ENCODE assay signal across 21 cellular contexts in genomic region chr13:78185700-78186099, GRCh38.
A peak's percentile ranks its signal among the peaks of the same experiment; 100 is the strongest.
DNase-seq lines count a peak whose midpoint lies in the region; ATAC-seq and TF ChIP-seq lines count a peak whose summit lies in the region.
"Had no signal": no experiment of that assay in that cellular context is flagged by ENCODE, and none has a peak within 500 bp of the region (broad histone marks: within the 10 kb centered on the region; RNA-seq: fewer than 3 reads in every experiment).

No MANE protein-coding gene starts in this region.

- peaks cover 0 to 2% (median 0%) of the 10 kb centered on the region in 5 donors for H3K9me3 Mint-ChIP-seq in CD8-positive, alpha-beta memory T cell
- peaks cover 7% of the 10 kb centered on the region; the same call in 1 of the 2 replicates for H3K9me3 Mint-ChIP-seq in WTC11
- H3K9me3 Mint-ChIP-seq: CD4-positive, alpha-beta T cell had no signal

- no peaks in the 10 kb centered on the region for H3K4me1 Mint-ChIP-seq in CD8-positive, alpha-beta memory T cell
- H3K4me1 Mint-ChIP-seq in WTC11, result 0 out of 2 replicates have a peak, but pooled peaks cover 5% of the 10 kb centered on the region

- POLR2A ChIA-PET in CD8-positive, alpha-beta memory T cell (lab: Charles Lee), result no interaction called here
- POLR2A ChIA-PET in WTC11 (lab: Charles Lee), result no interaction called here

- intact Hi-C loops in sciatic nerve (cut with DNase I), result no loop called here

- ATAC-seq in GM19351 (IDR thresholded peaks at IDR 0.05; ENCODE audit: unreplicated experiment) (peak; percentile 66), GM21619 (IDR thresholded peaks at IDR 0.05; ENCODE audit: unreplicated experiment) (peak; percentile 59), HG03175 (IDR thresholded peaks at IDR 0.05; ENCODE audit: unreplicated experiment) (peak; percentile 40), sciatic nerve (no peak), WTC11 (no peak)

- H3K4me3 Mint-ChIP-seq in CD8-positive, alpha-beta memory T cell, result no peak overlapping the region
- H3K4me3 Mint-ChIP-seq in WTC11, result no peak overlapping the region
- H3K4me3 Mint-ChIP-seq: CD4-positive, alpha-beta T cell had no signal

- no peaks in the 10 kb centered on the region for H3K9me3 ChIP-seq in CD8-positive, alpha-beta memory T cell (ENCODE audit: low read length)
- H3K9me3 ChIP-seq: BE2C had no signal

- no peaks in the 10 kb centered on the region for H3K36me3 ChIP-seq in CD8-positive, alpha-beta memory T cell (ENCODE audit: insufficient read depth, low read length)
- H3K36me3 ChIP-seq: BE2C, SJCRH30 had no signal

- no peaks in the 10 kb centered on the region for H3K4me1 ChIP-seq in CD8-positive, alpha-beta memory T cell (ENCODE audit: insufficient read depth, low read length)
- H3K4me1 ChIP-seq: BE2C had no signal

- no peak for TF ChIP-seq CTCF in GM10266 (IDR thresholded peaks at IDR 0.05; ENCODE audit: control insufficient read depth, insufficient read depth, low read depth, missing control alignments)
- TF ChIP-seq CTCF in WTC11 (IDR thresholded peaks at IDR 0.05), result no peak

- DNase-seq in GM10266 (ENCODE audit: extremely low spot score) (peak; percentile 10), nucleus accumbens (lab: John Stamatoyannopoulos, UW) (no peak), sciatic nerve (ENCODE audit: low spot score) (no peak), WTC11 (ENCODE audit: low spot score) (no peak)
- no peak for DNase-seq in CD8-positive, alpha-beta memory T cell
- DNase-seq: BE2C; Calu3; CD4-positive, alpha-beta T cell; HCEC 1CT; NCI-H1417 treated with DMSO at 0.1 percent for 48 hours; NCI-H1930; NCI-H2171; NCI-H446; NCI-H69; PC-9; SJCRH30; T-helper 2 cell had no signal

- no peaks in the 10 kb centered on the region for H3K36me3 Mint-ChIP-seq in CD8-positive, alpha-beta memory T cell
- no peaks in the 10 kb centered on the region for H3K36me3 Mint-ChIP-seq in WTC11

- no peaks in the 10 kb centered on the region for H3K27me3 ChIP-seq in CD8-positive, alpha-beta memory T cell (ENCODE audit: insufficient read depth, low read length, poor library complexity, severe bottlenecking)
- H3K27me3 ChIP-seq: BE2C, SJCRH30 had no signal

- no peak overlapping the region for H3K4me3 ChIP-seq in CD8-positive, alpha-beta memory T cell (ENCODE audit: low read length)
- H3K4me3 ChIP-seq: PC-9, SJCRH30 had no signal

- no peak overlapping the region for H3K27ac Mint-ChIP-seq in CD8-positive, alpha-beta memory T cell
- no peak overlapping the region for H3K27ac Mint-ChIP-seq in WTC11
- H3K27ac Mint-ChIP-seq: CD4-positive, alpha-beta T cell had no signal

- no peak overlapping the region for H3K27ac ChIP-seq in CD8-positive, alpha-beta memory T cell (ENCODE audit: low read depth, low read length)
- H3K27ac ChIP-seq: 22Rv1, PC-9, SJCRH30 had no signal

- CTCF ChIA-PET in CD8-positive, alpha-beta memory T cell (lab: Charles Lee), result no interaction called here
- CTCF ChIA-PET in WTC11 (lab: Charles Lee), result no interaction called here

- H3K27me3 Mint-ChIP-seq in CD8-positive, alpha-beta memory T cell, result peaks cover 0 to 4% of the 10 kb centered on the region in 2 donors
- no peaks in the 10 kb centered on the region for H3K27me3 Mint-ChIP-seq in WTC11 (ENCODE audit: low read depth)

TF ChIP-seq in WTC11, 78 proteins besides CTCF, POLR2A, EP300 and RAD21:
- no peak for TF ChIP-seq ZNF416 (CRISPR knock-in tag; IDR thresholded peaks at IDR 0.05)
- no peak for TF ChIP-seq ZNF232 (CRISPR knock-in tag; IDR thresholded peaks at IDR 0.05)
- TF ChIP-seq KAT7 (CRISPR knock-in tag; IDR thresholded peaks at IDR 0.05; ENCODE audit: borderline replicate concordance), result no peak
- TF ChIP-seq ARID4B (CRISPR knock-in tag; IDR thresholded peaks at IDR 0.05; ENCODE audit: borderline replicate concordance), result no peak
- no peak for TF ChIP-seq ZNF532 (CRISPR knock-in tag; IDR thresholded peaks at IDR 0.05; ENCODE audit: borderline replicate concordance)
- TF ChIP-seq ESRRA (CRISPR knock-in tag; IDR thresholded peaks at IDR 0.05; ENCODE audit: borderline replicate concordance), result no peak
- no peak for TF ChIP-seq CBFB (CRISPR knock-in tag; IDR thresholded peaks at IDR 0.05; ENCODE audit: low read depth)
- no peak for TF ChIP-seq SP1 (CRISPR knock-in tag; conservative IDR thresholded peaks at IDR 0.05)
- no peak for TF ChIP-seq HMGA2 (CRISPR knock-in tag; IDR thresholded peaks at IDR 0.05)

Comparison
In these comparisons a context has a peak if more than half of its experiments do, and no peak if none do; other contexts are left out.
1. ATAC-seq: peak in GM19351 (single experiment), GM21619 (single experiment) and HG03175 (single experiment); none in sciatic nerve (single experiment) and WTC11 (single experiment).